In genomic region chr2:30250421-30250820, GRCh38 we compare ENCODE assay signal across 22 cellular contexts. TPM values are rescaled to one million over a fixed set of nuclear protein-coding genes. Genes with fewer than 3 reads are reported as not detected.
DNase-seq lines count a peak whose midpoint lies in the region; ATAC-seq and TF ChIP-seq lines count a peak whose summit lies in the region.
"Had no signal": no experiment of that assay in that cellular context is flagged by ENCODE, and none has a peak within 500 bp of the region (broad histone marks: within the 10 kb centered on the region; RNA-seq: fewer than 3 reads in every experiment).

No MANE protein-coding gene starts in this region.

- peaks cover 90% of the 10 kb centered on the region for H3K4me1 Mint-ChIP-seq in activated naive CD8-positive, alpha-beta T cell (ENCODE audit: low read depth)
- peaks cover 58 to 81% (median 72%) of the 10 kb centered on the region in 3 donors for H3K4me1 Mint-ChIP-seq in naive B cell

- H3K4me3 Mint-ChIP-seq in activated naive CD8-positive, alpha-beta T cell, result no peak overlapping the region
- peak overlapping the region in 5 of 8 donors; percentile 9 to 52 (median 19) for H3K4me3 Mint-ChIP-seq in naive B cell
- H3K4me3 Mint-ChIP-seq: activated naive CD8-positive, alpha-beta T cell treated with anti-CD3 and anti-CD28 coated beads, Interleukin-2, amount 10 ng/mL, durations not matched to agents 7 days and 5 days; endodermal cell had no signal

- H3K9me3 Mint-ChIP-seq in activated naive CD8-positive, alpha-beta T cell (ENCODE audit: low read depth), result no peaks in the 10 kb centered on the region
- H3K9me3 Mint-ChIP-seq in naive B cell, result no peaks in the 10 kb centered on the region
- H3K9me3 Mint-ChIP-seq: endodermal cell had no signal

- H3K36me3 ChIP-seq in left ventricle myocardium inferior, result peaks cover 3% of the 10 kb centered on the region
- H3K36me3 ChIP-seq in upper lobe of left lung, result no peaks in the 10 kb centered on the region
- no peaks in the 10 kb centered on the region for H3K36me3 ChIP-seq in tibial nerve

- H3K4me1 ChIP-seq in left ventricle myocardium inferior (peaks cover 93% of the 10 kb centered on the region), upper lobe of left lung (peaks cover 35 to 65% (median 58%) of the 10 kb centered on the region in 4 donors), tibial nerve (peaks cover 0 to 19% (median 9%) of the 10 kb centered on the region in 4 donors)

- H3K4me3 ChIP-seq in left ventricle myocardium inferior (no peak overlapping the region), upper lobe of left lung (no peak overlapping the region), tibial nerve (no peak overlapping the region)
- H3K4me3 ChIP-seq: mucosa of descending colon, SJCRH30, testis had no signal

- no peaks in the 10 kb centered on the region for H3K27me3 ChIP-seq in left ventricle myocardium inferior (ENCODE audit: low read depth)
- H3K27me3 ChIP-seq in upper lobe of left lung, result no peaks in the 10 kb centered on the region
- no peaks in the 10 kb centered on the region for H3K27me3 ChIP-seq in tibial nerve
- H3K27me3 ChIP-seq: SJCRH30, testis had no signal

- no peak for TF ChIP-seq EP300 in upper lobe of left lung (IDR thresholded peaks at IDR 0.05)
- no peak for TF ChIP-seq EP300 in tibial nerve (IDR thresholded peaks at IDR 0.05)

- TF ChIP-seq POLR2A in upper lobe of left lung (IDR thresholded peaks at IDR 0.05), result no peak
- no peak for TF ChIP-seq POLR2A in tibial nerve (IDR thresholded peaks at IDR 0.05)

- DNase-seq in left ventricle myocardium inferior, result no peak
- DNase-seq in cardiac septum (ENCODE audit: low spot score), result no peak
- no peak for DNase-seq in naive B cell
- no peak for DNase-seq in upper lobe of left lung
- DNase-seq in tibial nerve (ENCODE audit: low spot score in 2 of 2), result no peak
- DNase-seq in putamen (ENCODE audit: low spot score), result no peak
- DNase-seq: activated naive CD8-positive, alpha-beta T cell treated with anti-CD3 and anti-CD28 coated beads, Interleukin-2, amount 10 ng/mL, durations not matched to agents 7 days and 5 days; endodermal cell; Karpas-422; left colon; mucosa of descending colon; NCI-H187 treated with DMSO at 0.1 percent for 48 hours; NCI-H345; nucleus accumbens; PC-3; SJCRH30; stimulated activated CD8-positive, alpha-beta memory T cell treated with anti-CD3 and anti-CD28 coated beads, Interleukin-4, amount 100 ng/mL, for 48 hours; T-helper 2 cell; testis had no signal

- TF ChIP-seq CTCF in left ventricle myocardium inferior (IDR thresholded peaks at IDR 0.05; ENCODE audit: borderline replicate concordance), result no peak
- no peak for TF ChIP-seq CTCF in upper lobe of left lung (IDR thresholded peaks at IDR 0.05)
- TF ChIP-seq CTCF in tibial nerve (IDR thresholded peaks at IDR 0.05), result no peak

- H3K9me3 ChIP-seq in left ventricle myocardium inferior (replicated peaks) (no peaks in the 10 kb centered on the region), upper lobe of left lung (no peaks in the 10 kb centered on the region), tibial nerve (no peaks in the 10 kb centered on the region)
- H3K9me3 ChIP-seq: mucosa of descending colon, SJCRH30, testis had no signal

- no peak for ATAC-seq in naive B cell (ENCODE audit: low read depth in 2 of 2)
- ATAC-seq in upper lobe of left lung (ENCODE audit: low FRiP score in 2 of 2), result no peak
- ATAC-seq in HG03442 (IDR thresholded peaks at IDR 0.05; ENCODE audit: unreplicated experiment), result no peak
- ATAC-seq: left colon, mucosa of descending colon, PC-3 had no signal

- WGBS in upper lobe of left lung, 2 donors, result 83 to 85% methylated on average over 5 to 6 of the region's 6 CpGs
- 85 to 90% methylated on average over 6 of the region's 6 CpGs for WGBS in tibial nerve, 2 donors

- H3K27ac Mint-ChIP-seq in activated naive CD8-positive, alpha-beta T cell, result peak overlapping the region; percentile 93
- peak overlapping the region in 5 of 6 donors; percentile 18 to 93 (median 86) for H3K27ac Mint-ChIP-seq in naive B cell
- H3K27ac Mint-ChIP-seq: endodermal cell had no signal

- peaks cover 19% of the 10 kb centered on the region for H3K36me3 Mint-ChIP-seq in activated naive CD8-positive, alpha-beta T cell
- peaks cover 20 to 26% of the 10 kb centered on the region in 2 donors for H3K36me3 Mint-ChIP-seq in naive B cell

- H3K27me3 Mint-ChIP-seq in activated naive CD8-positive, alpha-beta T cell, result no peaks in the 10 kb centered on the region
- no peaks in the 10 kb centered on the region for H3K27me3 Mint-ChIP-seq in naive B cell
- H3K27me3 Mint-ChIP-seq: activated naive CD8-positive, alpha-beta T cell treated with anti-CD3 and anti-CD28 coated beads, Interleukin-2, amount 10 ng/mL, durations not matched to agents 7 days and 5 days had no signal

- H3K27ac ChIP-seq in left ventricle myocardium inferior (replicated peaks), result peak overlapping the region; percentile 89
- H3K27ac ChIP-seq in upper lobe of left lung, result peak overlapping the region in 3 of 4 donors; percentile 32 to 76 (median 60)
- no peak overlapping the region for H3K27ac ChIP-seq in tibial nerve
- H3K27ac ChIP-seq: SJCRH30, testis, VCaP had no signal

- intact Hi-C loops in left ventricle myocardium inferior (cut with micrococcal nuclease), result no loop called here
- intact Hi-C loops in cardiac septum (cut with DNase I), result no loop called here

RNA-seq across cellular contexts. Expression of gene LBH, which starts 19.1 kb away (rescaled TPM):
- total RNA-seq in left ventricle myocardium inferior, result 200 TPM
- 208 TPM for total RNA-seq in cardiac septum
- 100 to 1,000 TPM; 191 to 297 (median 221) TPM for polyA plus RNA-seq in naive B cell (ENCODE audit: low read depth in 6 of 6)
- total RNA-seq in upper lobe of left lung, result 100 to 1,000 TPM in 4 of 6 donors, 10 to 100 TPM in 2; 45.6 to 270 (median 154) TPM
- total RNA-seq in tibial nerve, result 10 to 100 TPM; 12.7 to 31.6 (median 21.5) TPM

Comparison
In these comparisons a context has a peak if more than half of its experiments do, and no peak if none do; other contexts are left out.
1. H3K27ac ChIP-seq: peak in left ventricle myocardium inferior (single experiment) and upper lobe of left lung (3 of 4); none in tibial nerve (0 of 4).